Comparison of ENCODE assay signal across 18 cellular contexts in the genomic region with DNA sequence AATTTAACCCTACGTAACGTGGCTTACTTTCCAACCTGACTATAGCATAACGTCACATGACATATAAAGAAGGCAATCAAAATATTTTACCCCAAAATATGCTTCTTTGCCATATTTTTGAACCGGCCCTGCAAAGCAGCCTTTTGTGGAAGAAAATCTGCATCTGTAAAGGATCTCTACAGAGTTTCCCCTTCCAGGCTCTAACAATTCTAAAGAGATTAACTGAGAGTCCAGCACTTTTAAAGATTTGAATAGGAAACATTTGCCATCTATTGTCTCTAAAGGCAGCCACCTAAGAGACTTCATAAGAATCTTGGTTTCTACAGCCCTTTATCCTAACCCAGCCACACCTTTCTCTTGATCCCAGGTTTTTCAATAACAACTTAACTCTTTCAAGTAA.
"Had no signal": no experiment of that assay in that cellular context is flagged by ENCODE, and none has a peak within 500 bp of the region (broad histone marks: within the 10 kb centered on the region; RNA-seq: fewer than 3 reads in every experiment).

No MANE protein-coding gene starts in this region.

- H3K27me3 ChIP-seq: adrenal gland, breast epithelium, gastrocnemius medialis, heart left ventricle, sigmoid colon, upper lobe of left lung had no signal

- H3K27ac Mint-ChIP-seq: activated CD8-positive, alpha-beta T cell treated with anti-CD3 and anti-CD28 coated beads for 36 hours; activated naive CD4-positive, alpha-beta T cell treated with anti-CD3 and anti-CD28 coated beads, Interleukin-2, amount 50 U/mL, for 72 hours; natural killer cell treated with Interleukin-12 subunit alpha and Interleukin-12 subunit beta and Interleukin-15 and Interleukin-18, amount 100 ng/mL, for 72 hours; stimulated activated naive B cell treated with anti-CD40 and anti-IgM and Interleukin-4, amounts not matched to agents 10 μg/mL and 1 μg/mL and 100 μg/mL, for 72 hours had no signal

- H3K27me3 Mint-ChIP-seq: activated CD8-positive, alpha-beta T cell treated with anti-CD3 and anti-CD28 coated beads for 36 hours; natural killer cell treated with Interleukin-12 subunit alpha and Interleukin-12 subunit beta and Interleukin-15 and Interleukin-18, amount 100 ng/mL, for 72 hours; stimulated activated naive B cell treated with anti-CD40 and anti-IgM and Interleukin-4, amounts not matched to agents 10 μg/mL and 1 μg/mL and 100 μg/mL, for 72 hours had no signal

- DNase-seq: activated CD4-positive, alpha-beta T cell treated with anti-CD3 and anti-CD28 coated beads for 48 hours; activated CD4-positive, CD25-positive, alpha-beta regulatory T cell; activated CD8-positive, alpha-beta T cell treated with anti-CD3 and anti-CD28 coated beads for 36 hours; activated T-cell treated with anti-CD3 and anti-CD28 coated beads, Interleukin-2, amount 50 U/mL, for 1 hour; adrenal gland; cerebellar nuclear complex; cortex of kidney; gastrocnemius medialis; heart left ventricle; nucleus accumbens; sigmoid colon; stimulated activated CD4-positive, alpha-beta T cell treated with anti-CD3 and anti-CD28 coated beads, Interleukin-4, amount 100 ng/mL, for 4 hours; stimulated activated naive B cell treated with anti-CD40 and anti-IgM and Interleukin-4, amounts not matched to agents 10 μg/mL and 1 μg/mL and 100 μg/mL, for 72 hours; upper lobe of left lung had no signal

- H3K4me1 ChIP-seq: breast epithelium had no signal

- H3K36me3 Mint-ChIP-seq: activated naive CD4-positive, alpha-beta T cell treated with anti-CD3 and anti-CD28 coated beads, Interleukin-2, amount 50 U/mL, for 72 hours; natural killer cell treated with Interleukin-12 subunit alpha and Interleukin-12 subunit beta and Interleukin-15 and Interleukin-18, amount 100 ng/mL, for 72 hours had no signal

- H3K36me3 ChIP-seq: adrenal gland, breast epithelium, gastrocnemius medialis, sigmoid colon, thoracic aorta, upper lobe of left lung had no signal

- H3K4me3 ChIP-seq: adrenal gland, breast epithelium, gastrocnemius medialis, heart left ventricle, sigmoid colon, thoracic aorta, upper lobe of left lung had no signal

- H3K4me3 Mint-ChIP-seq: activated CD8-positive, alpha-beta T cell treated with anti-CD3 and anti-CD28 coated beads for 36 hours; natural killer cell treated with Interleukin-12 subunit alpha and Interleukin-12 subunit beta and Interleukin-15 and Interleukin-18, amount 100 ng/mL, for 72 hours; stimulated activated naive B cell treated with anti-CD40 and anti-IgM and Interleukin-4, amounts not matched to agents 10 μg/mL and 1 μg/mL and 100 μg/mL, for 72 hours had no signal

- H3K9me3 Mint-ChIP-seq: activated CD8-positive, alpha-beta T cell treated with anti-CD3 and anti-CD28 coated beads for 36 hours; activated naive CD4-positive, alpha-beta T cell treated with anti-CD3 and anti-CD28 coated beads, Interleukin-2, amount 50 U/mL, for 72 hours; natural killer cell treated with Interleukin-12 subunit alpha and Interleukin-12 subunit beta and Interleukin-15 and Interleukin-18, amount 100 ng/mL, for 72 hours; stimulated activated naive B cell treated with anti-CD40 and anti-IgM and Interleukin-4, amounts not matched to agents 10 μg/mL and 1 μg/mL and 100 μg/mL, for 72 hours had no signal

- H3K27ac ChIP-seq: adrenal gland, breast epithelium, gastrocnemius medialis, heart left ventricle, sigmoid colon, thoracic aorta, upper lobe of left lung had no signal

- ATAC-seq: activated CD8-positive, alpha-beta T cell treated with anti-CD3 and anti-CD28 coated beads for 36 hours; activated naive CD4-positive, alpha-beta T cell treated with anti-CD3 and anti-CD28 coated beads, Interleukin-2, amount 50 U/mL, for 72 hours; gastrocnemius medialis; heart left ventricle; natural killer cell treated with Interleukin-12 subunit alpha and Interleukin-12 subunit beta and Interleukin-15 and Interleukin-18, amount 100 ng/mL, for 72 hours; stimulated activated naive B cell treated with anti-CD40 and anti-IgM and Interleukin-4, amounts not matched to agents 10 μg/mL and 1 μg/mL and 100 μg/mL, for 72 hours had no signal

- H3K9me3 ChIP-seq: adrenal gland, breast epithelium, gastrocnemius medialis, heart left ventricle, sigmoid colon, thoracic aorta, upper lobe of left lung had no signal
